ENCODE assay signal across 11 cellular contexts in genomic region chr17:71615820-71616219, GRCh38.
"Had no signal": no experiment of that assay in that cellular context is flagged by ENCODE, and none has a peak within 500 bp of the region (broad histone marks: within the 10 kb centered on the region; RNA-seq: fewer than 3 reads in every experiment).

No MANE protein-coding gene starts in this region.

- H3K9me3 ChIP-seq: HAP-1 had no signal

- DNase-seq: GM23248, GOT3, H7, HFFc6, IMR-90, KG1 had no signal

- H3K4me3 ChIP-seq: GM23248, HAP-1, K562 had no signal

- H3K27ac ChIP-seq: GM23248, HL-60 had no signal

- H3K4me1 ChIP-seq: HAP-1 had no signal

- H3K36me3 ChIP-seq: HAP-1 had no signal

- ATAC-seq: HCT116, K562 had no signal

- FAIRE-seq: HTR-8/SVneo, K562 had no signal
